In the genomic region with DNA sequence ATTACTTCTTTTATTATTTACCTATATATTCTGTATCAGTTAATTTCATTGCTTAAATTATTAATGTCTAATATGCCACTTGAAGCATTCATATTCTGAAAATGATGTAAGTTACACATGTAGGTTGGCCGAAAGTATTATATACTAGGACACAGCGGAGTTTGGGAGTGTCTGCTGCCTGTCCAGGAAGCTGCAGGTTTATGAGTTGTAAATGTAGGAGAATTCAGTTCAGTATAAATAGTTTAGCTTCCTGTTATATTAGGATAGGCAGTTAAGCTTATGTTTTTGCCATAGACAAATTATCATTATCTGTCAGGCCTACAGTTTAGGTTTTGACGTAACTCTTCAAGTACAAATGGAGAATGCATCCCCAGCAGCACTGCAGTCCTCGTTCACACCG, we compare ENCODE assay signal across 10 cellular contexts. TPM values are rescaled to one million over a fixed set of nuclear protein-coding genes. Genes with fewer than 3 reads are reported as not detected.
DNase-seq lines count a peak whose midpoint lies in the region; ATAC-seq and TF ChIP-seq lines count a peak whose summit lies in the region.
"Had no signal": no experiment of that assay in that cellular context is flagged by ENCODE, and none has a peak within 500 bp of the region (broad histone marks: within the 10 kb centered on the region; RNA-seq: fewer than 3 reads in every experiment).

No MANE protein-coding gene starts in this region.

- peaks cover 8% of the 10 kb centered on the region for H3K36me3 Mint-ChIP-seq in CD8-positive, alpha-beta T cell

- ATAC-seq in CD8-positive, alpha-beta T cell, result no peak
- ATAC-seq in PC-3 (peak; percentile 35), mucosa of descending colon (peak; percentile 80), HG03039 (IDR thresholded peaks at IDR 0.05; ENCODE audit: unreplicated experiment) (no peak)

- H3K27ac Mint-ChIP-seq in CD8-positive, alpha-beta T cell, result no peak overlapping the region
- H3K27ac Mint-ChIP-seq: mesothelial cell of epicardium had no signal

- no peaks in the 10 kb centered on the region for H3K9me3 Mint-ChIP-seq in CD8-positive, alpha-beta T cell
- H3K9me3 Mint-ChIP-seq: immature natural killer cell, mesothelial cell of epicardium had no signal

- no peaks in the 10 kb centered on the region for H4K20me1 ChIP-seq in PC-3 (ENCODE audit: low read length)

- H3K27ac ChIP-seq in AG04450 (ENCODE audit: low read depth, low read length) (no peak overlapping the region), PC-3 (ENCODE audit: low read length) (no peak overlapping the region)
- H3K27ac ChIP-seq in CD8-positive, alpha-beta T cell (ENCODE audit: low read depth, low read length), result no peak overlapping the region
- H3K27ac ChIP-seq: gastroesophageal sphincter had no signal

- no peak overlapping the region for H3K9ac ChIP-seq in PC-3 (ENCODE audit: low read length)

- H3K4me1 Mint-ChIP-seq in CD8-positive, alpha-beta T cell (ENCODE audit: low read depth), result peaks cover 12% of the 10 kb centered on the region
- H3K4me1 Mint-ChIP-seq: mesothelial cell of epicardium had no signal

- H3K4me1 ChIP-seq in CD8-positive, alpha-beta T cell (ENCODE audit: insufficient read depth, low read length), result peaks cover 7% of the 10 kb centered on the region
- H3K4me1 ChIP-seq in PC-3 (ENCODE audit: insufficient read depth, low read length), result peaks cover 4% of the 10 kb centered on the region; the same call in 1 of the 2 replicates
- peaks cover 17% of the 10 kb centered on the region for H3K4me1 ChIP-seq in mucosa of descending colon (ENCODE audit: low read depth)

- H3K4me2 ChIP-seq in PC-3 (ENCODE audit: low read length), result peak overlapping the region; percentile 82

- no peak for TF ChIP-seq CTCF in AG04450 (IDR thresholded peaks at IDR 0.05; ENCODE audit: low read depth, low read length)
- no peak for TF ChIP-seq CTCF in CD8-positive, alpha-beta T cell (IDR thresholded peaks at IDR 0.05)
- no peak for TF ChIP-seq CTCF in PC-3 (conservative IDR thresholded peaks at IDR 0.05; ENCODE audit: low read depth, low read length)
- no peak for TF ChIP-seq CTCF in mucosa of descending colon (IDR thresholded peaks at IDR 0.05)

- intact Hi-C loops in CD8-positive, alpha-beta T cell (cut with DNase I, micrococcal nuclease), result loop anchor here (1.0 to 5.0 kb wide), 10 partner anchors 19 to 849 kb away; partner anchors contain the start of gene ZNF236 (in 1 of the 2)
- intact Hi-C loops in PC-3 (cut with micrococcal nuclease), result loop anchor here (2.0 to 5.0 kb wide), 4 partner anchors 17 to 254 kb away; no protein-coding TSS in a partner anchor
- intact Hi-C loops in mucosa of descending colon (cut with DNase I, micrococcal nuclease), result no loop called here

- no peaks in the 10 kb centered on the region for H3K9me2 ChIP-seq in PC-3 (replicated peaks; ENCODE audit: low read length)

- peak overlapping the region; percentile 71 for H2AFZ ChIP-seq in PC-3 (ENCODE audit: low read length)

- no peaks in the 10 kb centered on the region; the same call in 1 of the 2 replicates for H3K9me3 ChIP-seq in AG04450 (ENCODE audit: control insufficient read depth, insufficient read depth, low read length)
- H3K9me3 ChIP-seq in CD8-positive, alpha-beta T cell (ENCODE audit: low read length), result no peaks in the 10 kb centered on the region
- no peaks in the 10 kb centered on the region for H3K9me3 ChIP-seq in PC-3 (ENCODE audit: low read length)
- no peaks in the 10 kb centered on the region for H3K9me3 ChIP-seq in mucosa of descending colon

- peak overlapping the region; percentile 43 for H3K4me3 Mint-ChIP-seq in CD8-positive, alpha-beta T cell
- H3K4me3 Mint-ChIP-seq: mesothelial cell of epicardium had no signal

- H3K36me3 ChIP-seq in CD8-positive, alpha-beta T cell (ENCODE audit: insufficient read depth, low read length), result no peaks in the 10 kb centered on the region
- no peaks in the 10 kb centered on the region for H3K36me3 ChIP-seq in PC-3 (ENCODE audit: low read depth, low read length)
- no peaks in the 10 kb centered on the region for H3K36me3 ChIP-seq in mucosa of descending colon (ENCODE audit: low read depth)

- H3K4me3 ChIP-seq in AG04450 (ENCODE audit: low read depth, low read length) (peak overlapping the region; percentile 38; the same call in 1 of the 2 replicates), PC-3 (ENCODE audit: low read length) (peak overlapping the region; percentile 55), mucosa of descending colon (no peak overlapping the region)
- H3K4me3 ChIP-seq in CD8-positive, alpha-beta T cell (ENCODE audit: low read depth, low read length), result no peak overlapping the region
- H3K4me3 ChIP-seq: gastroesophageal sphincter had no signal

- no peaks in the 10 kb centered on the region for H3F3A ChIP-seq in PC-3 (ENCODE audit: low read length, unreplicated experiment)

- H3K27me3 ChIP-seq in AG04450 (ENCODE audit: control insufficient read depth, insufficient read depth, low read length) (peaks cover 6% of the 10 kb centered on the region), PC-3 (ENCODE audit: low read length) (no peaks in the 10 kb centered on the region)
- H3K27me3 ChIP-seq in CD8-positive, alpha-beta T cell (ENCODE audit: insufficient read depth, low read length), result no peaks in the 10 kb centered on the region

- H3K27me3 Mint-ChIP-seq in CD8-positive, alpha-beta T cell (ENCODE audit: low read depth), result peaks cover 16% of the 10 kb centered on the region

- no TSS peak for BruUV-seq in PC-3 (replicated peaks; lab: Mats Ljungman, UMichigan)

- CTCF ChIA-PET in AG04450 (lab: Charles Lee), result interaction anchor here (0.6 to 4.1 kb wide), 74 partner anchors 12 to 891 kb away, joined by 3 to 165 read pairs (median 4); partner anchors contain the start of gene ZNF236
- CTCF ChIA-PET in CD8-positive, alpha-beta T cell (lab: Charles Lee), result interaction anchor here (0.7 to 5.3 kb wide), 51 partner anchors 9 to 899 kb away, joined by 3 to 101 read pairs (median 4); no protein-coding TSS in a partner anchor
- CTCF ChIA-PET in PC-3 (lab: Charles Lee), result interaction anchor here (0.6 to 1.7 kb wide), 4 partner anchors 18 to 399 kb away, joined by 3 to 6 read pairs (median 4); no protein-coding TSS in a partner anchor

- POLR2A ChIA-PET in AG04450 (lab: Yijun Ruan, JAX) (no interaction called here), PC-3 (lab: Charles Lee; ENCODE audit: unreplicated experiment) (no interaction called here)
- POLR2A ChIA-PET in CD8-positive, alpha-beta T cell (lab: Charles Lee), result interaction anchor here (1.1 to 1.4 kb wide), 3 partner anchors 9 to 99 kb away, joined by 3 to 4 read pairs (median 3); partner anchors contain the start of gene ZNF236

- H3K79me2 ChIP-seq in PC-3 (ENCODE audit: low read length), result no peaks in the 10 kb centered on the region

- no peak for DNase-seq in AG04450 (ENCODE audit: low read depth, low spot score)
- no peak for DNase-seq in CD8-positive, alpha-beta T cell
- no peak for DNase-seq in PC-3
- DNase-seq in mucosa of descending colon, result peak in 1 of 3 donors; percentile 21
- no peak for DNase-seq in NCI-H2029 (lab: John Stamatoyannopoulos, UW)
- DNase-seq in NCI-H510A treated with DMSO at 0.1 percent for 48 hours (lab: John Stamatoyannopoulos, UW), result no peak

RNA-seq across cellular contexts. Expression of gene ZNF236, which starts 18.9 kb away (rescaled TPM):
- polyA plus RNA-seq in AG04450 (2011; rRNA removed), result 5.3 and 5.5 TPM in 2 replicates
- polyA minus RNA-seq in AG04450 (2011; rRNA and poly(A)+ RNA removed), result 20.8 and 23.3 TPM in 2 replicates
- 10 to 100 TPM; 24.9 to 25.4 TPM for total RNA-seq in CD8-positive, alpha-beta T cell
- total RNA-seq in PC-3 (2014; rRNA removed) (7.7 and 8.8 TPM in 2 replicates), mucosa of descending colon (10 to 100 TPM; 14.8 to 27.9 (median 15.5) TPM)

Comparison
In these comparisons a context has a peak if more than half of its experiments do, and no peak if none do; other contexts are left out.
1. H3K4me3 ChIP-seq: peak in AG04450 (single experiment) and PC-3 (single experiment); none in CD8-positive, alpha-beta T cell (single experiment) and mucosa of descending colon (single experiment).
2. ATAC-seq: peak in PC-3 (single experiment) and mucosa of descending colon (single experiment); none in CD8-positive, alpha-beta T cell (single experiment) and HG03039 (single experiment).
3. intact Hi-C loops: an anchor here in CD8-positive, alpha-beta T cell (1.0 to 5.0 kb wide) and PC-3 (2.0 to 5.0 kb wide); none called in mucosa of descending colon.